ENCODE assay signal across 10 cellular contexts in the genomic region with DNA sequence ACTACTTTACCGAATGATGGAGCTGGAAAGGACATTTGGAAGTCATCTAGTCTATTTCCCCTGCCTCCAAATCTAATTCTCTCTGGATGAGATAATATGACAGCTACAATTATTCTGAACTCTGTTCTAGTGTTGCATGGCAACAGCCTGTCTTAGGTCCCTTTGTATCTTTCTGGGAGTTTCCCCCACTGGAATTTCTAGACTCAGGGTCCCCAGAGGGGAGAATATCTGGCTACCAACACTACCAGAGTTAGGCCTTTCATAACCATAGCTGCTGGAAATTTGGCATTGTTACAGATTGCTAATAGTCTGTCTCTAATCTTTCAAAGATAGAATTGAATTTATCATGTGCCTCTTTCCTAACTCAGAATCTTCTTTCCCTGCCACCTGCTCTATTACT. TPM values are rescaled to one million over a fixed set of nuclear protein-coding genes. Genes with fewer than 3 reads are reported as not detected.
DNase-seq lines count a peak whose midpoint lies in the region; ATAC-seq and TF ChIP-seq lines count a peak whose summit lies in the region.
"Had no signal": no experiment of that assay in that cellular context is flagged by ENCODE, and none has a peak within 500 bp of the region (broad histone marks: within the 10 kb centered on the region; RNA-seq: fewer than 3 reads in every experiment).

No MANE protein-coding gene starts in this region.

- H3K79me2 ChIP-seq in hepatocyte, result peaks cover 48% of the 10 kb centered on the region

- no peak overlapping the region for H3K27ac ChIP-seq in CD8-positive, alpha-beta memory T cell (ENCODE audit: low read depth, low read length)
- peak overlapping the region; percentile 54 to 96 (median 88) for H3K27ac ChIP-seq in gastrocnemius medialis
- H3K27ac ChIP-seq in hepatocyte, result no peak overlapping the region
- H3K27ac ChIP-seq: RWPE1 had no signal

- H3K36me3 Mint-ChIP-seq in CD8-positive, alpha-beta memory T cell, result peaks cover 13 to 73% (median 22%) of the 10 kb centered on the region in 3 donors
- peaks cover 10% of the 10 kb centered on the region for H3K36me3 Mint-ChIP-seq in endothelial cell (ENCODE audit: low read depth, unreplicated experiment)

- intact Hi-C loops in gastrocnemius medialis (cut with DNase I; ENCODE audit: low total_unique reads), result no loop called here

- H3K27ac Mint-ChIP-seq in CD8-positive, alpha-beta memory T cell, result peak overlapping the region; percentile 75 to 94 (median 86)
- H3K27ac Mint-ChIP-seq in endothelial cell (ENCODE audit: unreplicated experiment), result peak overlapping the region; percentile 57

- H3K4me1 Mint-ChIP-seq in CD8-positive, alpha-beta memory T cell, result peaks cover 61 to 73% (median 66%) of the 10 kb centered on the region in 3 donors
- peaks cover 45% of the 10 kb centered on the region for H3K4me1 Mint-ChIP-seq in endothelial cell (ENCODE audit: unreplicated experiment)

- H3K9me3 ChIP-seq in CD8-positive, alpha-beta memory T cell (ENCODE audit: low read length), result no peaks in the 10 kb centered on the region
- no peaks in the 10 kb centered on the region for H3K9me3 ChIP-seq in gastrocnemius medialis
- no peaks in the 10 kb centered on the region for H3K9me3 ChIP-seq in hepatocyte (ENCODE audit: low read depth)

- TF ChIP-seq CTCF in endothelial cell (IDR thresholded peaks at IDR 0.05; ENCODE audit: unreplicated experiment) (no peak), gastrocnemius medialis (IDR thresholded peaks at IDR 0.05 in 4 of 5, conservative IDR thresholded peaks at IDR 0.05 in 1 of 5) (no peak), hepatocyte (IDR thresholded peaks at IDR 0.05; ENCODE audit: poor library complexity) (no peak)

- no peak overlapping the region for H2AFZ ChIP-seq in hepatocyte

- H3K27me3 Mint-ChIP-seq in CD8-positive, alpha-beta memory T cell, result no peaks in the 10 kb centered on the region
- peaks cover 4% of the 10 kb centered on the region for H3K27me3 Mint-ChIP-seq in endothelial cell (ENCODE audit: unreplicated experiment)

- H3K4me3 Mint-ChIP-seq in CD8-positive, alpha-beta memory T cell, result peak overlapping the region; percentile 84 to 100 (median 92)
- H3K4me3 Mint-ChIP-seq in endothelial cell (ENCODE audit: unreplicated experiment), result no peak overlapping the region

- in situ Hi-C loops in gastrocnemius medialis (cut with MboI; ENCODE audit: low sequenced_read_pairs in 4 of 4), result loop anchor here in 1 of 4 donors (25.0 kb wide), 1 partner anchor 160 kb away; no protein-coding TSS in a partner anchor

- H3K9me2 ChIP-seq in hepatocyte (replicated peaks; ENCODE audit: insufficient read depth), result no peaks in the 10 kb centered on the region

- H3K4me3 ChIP-seq in CD8-positive, alpha-beta memory T cell (ENCODE audit: low read length), result peak overlapping the region; percentile 19
- H3K4me3 ChIP-seq in gastrocnemius medialis (no peak overlapping the region), hepatocyte (no peak overlapping the region)

- POLR2A ChIA-PET in CD8-positive, alpha-beta memory T cell (lab: Charles Lee), result interaction anchor here (0.9 kb wide), 1 partner anchor 18 kb away, joined by 3 read pairs; no protein-coding TSS in a partner anchor

- no peak overlapping the region for H3K4me2 ChIP-seq in hepatocyte

- no peaks in the 10 kb centered on the region for H3K27me3 ChIP-seq in CD8-positive, alpha-beta memory T cell (ENCODE audit: insufficient read depth, low read length, poor library complexity, severe bottlenecking)
- no peaks in the 10 kb centered on the region for H3K27me3 ChIP-seq in gastrocnemius medialis
- no peaks in the 10 kb centered on the region for H3K27me3 ChIP-seq in hepatocyte

- ATAC-seq in gastrocnemius medialis (no peak), GM21737 (IDR thresholded peaks at IDR 0.05; ENCODE audit: unreplicated experiment) (no peak)

- no peak for DNase-seq in CD8-positive, alpha-beta memory T cell
- DNase-seq in NCI-H446 treated with DMSO at 0.1 percent for 48 hours (lab: John Stamatoyannopoulos, UW), result peak; percentile 1
- DNase-seq in endothelial cell (ENCODE audit: low spot score), result no peak
- DNase-seq in gastrocnemius medialis, result no peak
- no peak for DNase-seq in SIG-M5 treated with dmso at 0.1 percent for 504 hours (lab: John Stamatoyannopoulos, UW; ENCODE audit: unreplicated experiment)
- DNase-seq in DMS 273 (lab: John Stamatoyannopoulos, UW; ENCODE audit: unreplicated experiment), result no peak
- no peak for DNase-seq in hepatocyte (ENCODE audit: low spot score)
- DNase-seq: NCI-H1417 had no signal

- no peak for TF ChIP-seq POLR2A in gastrocnemius medialis (IDR thresholded peaks at IDR 0.05)

- H3K36me3 ChIP-seq in CD8-positive, alpha-beta memory T cell (ENCODE audit: insufficient read depth, low read length), result peaks cover 12% of the 10 kb centered on the region
- H3K36me3 ChIP-seq in gastrocnemius medialis (no peaks in the 10 kb centered on the region), hepatocyte (replicated peaks; ENCODE audit: insufficient read depth, low read depth) (no peaks in the 10 kb centered on the region)

- H3K4me1 ChIP-seq in CD8-positive, alpha-beta memory T cell (ENCODE audit: insufficient read depth, low read length), result peaks cover 54% of the 10 kb centered on the region
- peaks cover 34 to 56% of the 10 kb centered on the region in 2 donors for H3K4me1 ChIP-seq in gastrocnemius medialis
- no peaks in the 10 kb centered on the region for H3K4me1 ChIP-seq in hepatocyte (ENCODE audit: insufficient read depth)

- CTCF ChIA-PET in CD8-positive, alpha-beta memory T cell (lab: Charles Lee), result interaction anchor here (1.3 to 1.4 kb wide), 3 partner anchors 16 to 26 kb away, joined by 3 to 4 read pairs (median 3); no protein-coding TSS in a partner anchor

- no peaks in the 10 kb centered on the region for H3K9me3 Mint-ChIP-seq in CD8-positive, alpha-beta memory T cell
- no peaks in the 10 kb centered on the region for H3K9me3 Mint-ChIP-seq in endothelial cell (ENCODE audit: unreplicated experiment)

- no peaks in the 10 kb centered on the region for H4K20me1 ChIP-seq in hepatocyte (ENCODE audit: insufficient read depth, poor library complexity, severe bottlenecking)

- WGBS in hepatocyte (ENCODE audit: low lambda C conversion rate, missing lambda C conversion rate), result 65% methylated on average over 1 of the region's 1 CpG

RNA-seq across cellular contexts. Expression of gene MSN, which starts 4.5 kb away (rescaled TPM):
- 100 to 1,000 TPM; 403 to 410 TPM for total RNA-seq in CD8-positive, alpha-beta memory T cell
- 760 TPM for polyA plus RNA-seq in CD8-positive, alpha-beta memory T cell
- 590 TPM for total RNA-seq in endothelial cell (ENCODE audit: unreplicated experiment)
- total RNA-seq in gastrocnemius medialis, result 10 to 100 TPM; 39.1 to 69.6 (median 59.6) TPM
- 59.0 and 73.0 TPM in 2 replicates for total RNA-seq in hepatocyte
- 73.5 and 81.9 TPM in 2 replicates for polyA plus RNA-seq in hepatocyte

Comparison
In these comparisons a context has a peak if more than half of its experiments do, and no peak if none do; other contexts are left out.
1. H3K27ac ChIP-seq: peak in gastrocnemius medialis (4 of 4); none in CD8-positive, alpha-beta memory T cell (single experiment) and hepatocyte (single experiment).